In genomic region chr1:52559875-52560274, GRCh38 we compare ENCODE assay signal across 21 cellular contexts.
"Had no signal": no experiment of that assay in that cellular context is flagged by ENCODE, and none has a peak within 500 bp of the region (broad histone marks: within the 10 kb centered on the region; RNA-seq: fewer than 3 reads in every experiment).

No MANE protein-coding gene starts in this region.

- H3K27me3 ChIP-seq: ovary, right atrium auricular region, right lobe of liver, thyroid gland, transverse colon, upper lobe of left lung, vagina had no signal

- H3K4me3 ChIP-seq: left ventricle myocardium inferior, lung, mucosa of descending colon, ovary, right atrium auricular region, right lobe of liver, smooth muscle cell, thyroid gland, transverse colon, upper lobe of left lung, vagina had no signal

- DNase-seq: islet precursor cell; left ventricle myocardium inferior; midbrain; mucosa of descending colon; naive thymus-derived CD4-positive, alpha-beta T cell; ovary; right lobe of liver; stimulated activated CD4-positive, alpha-beta T cell treated with anti-CD3 and anti-CD28 coated beads, Interleukin-1b, Interleukin-23, amount 100 ng/mL, for 48 hours; stimulated activated CD4-positive, alpha-beta T cell treated with anti-CD3 and anti-CD28 coated beads, Interleukin-2, amount 100 ng/mL, for 48 hours; stimulated activated CD4-positive, alpha-beta T cell treated with anti-CD3 and anti-CD28 coated beads, Interleukin-4, amount 100 ng/mL, for 4 hours; stimulated activated CD8-positive, alpha-beta memory T cell treated with anti-CD3 and anti-CD28 coated beads, Interleukin-4, amount 100 ng/mL, for 48 hours; stimulated activated naive CD4-positive, alpha-beta T cell treated with Interleukin-2 at 50 U/mL for 16 hours; stimulated activated naive CD8-positive, alpha-beta T cell treated with anti-CD3 and anti-CD28 coated beads, Interleukin-15, amount 100 ng/mL, for 72 hours; substantia nigra; thyroid gland; transverse colon had no signal

- H3K9me3 ChIP-seq: left ventricle myocardium inferior, mucosa of descending colon, ovary, right atrium auricular region, right lobe of liver, thyroid gland, transverse colon, upper lobe of left lung, vagina had no signal

- H3K4me1 ChIP-seq: left ventricle myocardium inferior, right atrium auricular region, right lobe of liver, upper lobe of left lung had no signal

- H3K36me3 ChIP-seq: left ventricle myocardium inferior, ovary, right atrium auricular region, right lobe of liver, thyroid gland, transverse colon, upper lobe of left lung, vagina had no signal

- H3K27ac ChIP-seq: left ventricle myocardium inferior, ovary, right atrium auricular region, right lobe of liver, thyroid gland, transverse colon, upper lobe of left lung, vagina had no signal
